ENCODE assay signal across 22 cellular contexts in the genomic region with DNA sequence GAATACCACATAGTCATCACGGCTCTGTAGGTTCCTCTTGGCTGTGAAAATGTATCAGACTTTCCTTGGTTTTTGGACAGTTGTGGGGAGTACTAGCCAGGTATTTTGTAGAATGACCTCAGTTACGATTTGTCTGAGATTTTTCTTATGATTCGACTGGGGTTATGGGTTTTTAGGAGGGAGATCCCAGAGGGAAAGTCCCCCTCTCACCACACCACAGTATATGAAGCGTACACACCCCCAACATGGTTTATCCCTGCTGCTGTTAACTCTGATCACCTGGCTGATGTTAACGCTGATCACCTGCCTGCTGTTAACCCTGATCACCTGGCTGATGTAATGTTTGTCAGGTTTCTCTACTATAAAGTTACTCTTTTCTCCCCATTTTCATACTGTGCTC.
A peak's percentile ranks its signal among the peaks of the same experiment; 100 is the strongest.
DNase-seq lines count a peak whose midpoint lies in the region; ATAC-seq, FAIRE-seq and TF ChIP-seq lines count a peak whose summit lies in the region.
"Had no signal": no experiment of that assay in that cellular context is flagged by ENCODE, and none has a peak within 500 bp of the region (broad histone marks: within the 10 kb centered on the region; RNA-seq: fewer than 3 reads in every experiment).

No MANE protein-coding gene starts in this region.

- SMC1A ChIA-PET in GM12878 (lab: Charles Lee; ENCODE audit: uncharacterized antibody, unreplicated experiment) = no interaction called here

- POLR2A ChIA-PET in GM12878 (lab: Charles Lee) = no interaction called here

- H2AFZ ChIP-seq in GM12878 (ENCODE audit: control insufficient read depth, low read depth, low read length) = no peak overlapping the region
- H2AFZ ChIP-seq: neural progenitor cell had no signal

- H3K9me3 Mint-ChIP-seq in activated naive CD8-positive, alpha-beta T cell treated with anti-CD3 and anti-CD28 coated beads, Interleukin-2, amount 50 U/mL, for 24 hours = no peaks in the 10 kb centered on the region
- H3K9me3 Mint-ChIP-seq in activated naive CD8-positive, alpha-beta T cell treated with anti-CD3 and anti-CD28 coated beads for 36 hours = no peaks in the 10 kb centered on the region
- H3K9me3 Mint-ChIP-seq: CD4-positive, CD25-positive, alpha-beta regulatory T cell; endodermal cell; neural progenitor cell; T-helper 2 cell treated with Interferon-gamma antibody and Interleukin-4, amounts not matched to agents 5 μg/mL and 100 μg/mL, for 36 hours had no signal

- H3K27ac ChIP-seq in GM12878 (ENCODE audit: control insufficient read depth, insufficient read depth) = no peak overlapping the region
- H3K27ac ChIP-seq in upper lobe of right lung = peak overlapping the region; percentile 24
- no peak overlapping the region for H3K27ac ChIP-seq in sigmoid colon
- H3K27ac ChIP-seq: neural progenitor cell, uterus had no signal

- no peak overlapping the region for H3K4me3 Mint-ChIP-seq in activated naive CD8-positive, alpha-beta T cell treated with anti-CD3 and anti-CD28 coated beads, Interleukin-2, amount 50 U/mL, for 24 hours
- no peak overlapping the region for H3K4me3 Mint-ChIP-seq in activated naive CD8-positive, alpha-beta T cell treated with anti-CD3 and anti-CD28 coated beads for 36 hours
- H3K4me3 Mint-ChIP-seq: activated CD8-positive, alpha-beta memory T cell treated with anti-CD3 and anti-CD28 coated beads, Interleukin-2, amount 10 ng/mL, durations not matched to agents 7 days and 5 days; CD4-positive, CD25-positive, alpha-beta regulatory T cell; endodermal cell; neural progenitor cell; T-helper 2 cell treated with Interferon-gamma antibody and Interleukin-4, amounts not matched to agents 5 μg/mL and 100 μg/mL, for 36 hours had no signal

- H3K79me2 ChIP-seq in GM12878 (ENCODE audit: control insufficient read depth, insufficient read depth, low read length) = no peaks in the 10 kb centered on the region

- 8% methylated on average over 5 of the region's 5 CpGs for WGBS in GM12878 (ENCODE audit: insufficient coverage, insufficient replicate concordance, low lambda C conversion rate, missing lambda C conversion rate)
- 68 to 74% methylated on average over 5 of the region's 5 CpGs for WGBS in sigmoid colon, 2 donors
- 67 to 72% methylated on average over 5 of the region's 5 CpGs for WGBS in lower leg skin, 2 donors

- FAIRE-seq in GM12878 (lab: Jason Lieb, UNC) = no peak
- FAIRE-seq: islet of Langerhans, K562 had no signal

- H3K4me3 ChIP-seq in GM12878 (no peak overlapping the region), upper lobe of right lung (no peak overlapping the region), sigmoid colon (no peak overlapping the region), lower leg skin (ENCODE audit: low read depth, poor library complexity, severe bottlenecking) (no peak overlapping the region)
- H3K4me3 ChIP-seq: K562, neural progenitor cell, uterus had no signal

- peak; percentile 69 for ATAC-seq in activated naive CD8-positive, alpha-beta T cell treated with anti-CD3 and anti-CD28 coated beads, Interleukin-2, amount 50 U/mL, for 24 hours
- ATAC-seq in HG02678 (IDR thresholded peaks at IDR 0.05; ENCODE audit: unreplicated experiment) (peak; percentile 73), GM12878 (peak; percentile 82), upper lobe of right lung (no peak)
- ATAC-seq: activated CD4-positive, CD25-positive, alpha-beta regulatory T cell treated with anti-CD3 and anti-CD28 coated beads, Interleukin-2, amount 50 U/mL, for 24 hours; activated CD8-positive, alpha-beta memory T cell treated with anti-CD3 and anti-CD28 coated beads, Interleukin-2, amount 10 ng/mL, durations not matched to agents 7 days and 5 days; K562 had no signal

- H3K36me3 Mint-ChIP-seq in activated naive CD8-positive, alpha-beta T cell treated with anti-CD3 and anti-CD28 coated beads, Interleukin-2, amount 50 U/mL, for 24 hours (ENCODE audit: low read depth) = no peaks in the 10 kb centered on the region
- no peaks in the 10 kb centered on the region for H3K36me3 Mint-ChIP-seq in activated naive CD8-positive, alpha-beta T cell treated with anti-CD3 and anti-CD28 coated beads for 36 hours
- H3K36me3 Mint-ChIP-seq: activated CD8-positive, alpha-beta memory T cell treated with anti-CD3 and anti-CD28 coated beads, Interleukin-2, amount 10 ng/mL, durations not matched to agents 7 days and 5 days; neural progenitor cell had no signal

- H3K4me1 ChIP-seq in GM12878 (ENCODE audit: control insufficient read depth, insufficient read depth, low read length) (peaks cover 6% of the 10 kb centered on the region; the same call in 1 of the 2 replicates), upper lobe of right lung (peaks cover 8% of the 10 kb centered on the region), sigmoid colon (no peaks in the 10 kb centered on the region)
- H3K4me1 ChIP-seq: uterus had no signal

- no peak for TF ChIP-seq RAD21 in GM12878 (IDR thresholded peaks at IDR 0.05; ENCODE audit: insufficient read depth, low read depth, low read length)

- CTCF ChIA-PET in GM12878 (lab: Yijun Ruan, JAX) = interaction anchor here (2.0 kb wide), 1 partner anchor 10 kb away, joined by 8 read pairs; no protein-coding TSS in a partner anchor

- no peaks in the 10 kb centered on the region for H4K20me1 ChIP-seq in GM12878 (ENCODE audit: control insufficient read depth, insufficient read depth)

- no TSS peak for BruUV-seq in GM12878 (replicated peaks; lab: Mats Ljungman, UMichigan)

- H3K27me3 ChIP-seq in GM12878 (replicated peaks in 1 of 2; ENCODE audit: control insufficient read depth in 2 of 2, insufficient read depth in 2 of 2, low read length in 1 of 2) = no peaks in the 10 kb centered on the region; a peak in 1 of 4 replicates
- no peaks in the 10 kb centered on the region for H3K27me3 ChIP-seq in upper lobe of right lung
- no peaks in the 10 kb centered on the region for H3K27me3 ChIP-seq in sigmoid colon
- H3K27me3 ChIP-seq: neural progenitor cell, uterus had no signal

- H3K4me1 Mint-ChIP-seq in activated naive CD8-positive, alpha-beta T cell treated with anti-CD3 and anti-CD28 coated beads, Interleukin-2, amount 50 U/mL, for 24 hours = peaks cover 20% of the 10 kb centered on the region
- H3K4me1 Mint-ChIP-seq in activated naive CD8-positive, alpha-beta T cell treated with anti-CD3 and anti-CD28 coated beads for 36 hours = peaks cover 11% of the 10 kb centered on the region
- H3K4me1 Mint-ChIP-seq: activated CD8-positive, alpha-beta memory T cell treated with anti-CD3 and anti-CD28 coated beads, Interleukin-2, amount 10 ng/mL, durations not matched to agents 7 days and 5 days; CD4-positive, CD25-positive, alpha-beta regulatory T cell; neural progenitor cell had no signal

- DNase-seq in activated naive CD8-positive, alpha-beta T cell treated with anti-CD3 and anti-CD28 coated beads, Interleukin-2, amount 50 U/mL, for 24 hours = no peak
- DNase-seq in activated naive CD8-positive, alpha-beta T cell treated with anti-CD3 and anti-CD28 coated beads for 36 hours = no peak
- DNase-seq in GM12878 (ENCODE audit: low read depth, low spot score) (no peak), upper lobe of right lung (no peak), sigmoid colon (no peak), lower leg skin (ENCODE audit: low spot score in 2 of 2) (no peak)
- DNase-seq in stimulated activated CD4-positive, alpha-beta T cell treated with anti-CD3 and anti-CD28 coated beads, Interleukin-2, amount 100 ng/mL, for 48 hours = no peak
- DNase-seq: activated CD8-positive, alpha-beta memory T cell treated with anti-CD3 and anti-CD28 coated beads, Interleukin-2, amount 10 ng/mL, durations not matched to agents 7 days and 5 days; activated gamma-delta T cell treated with Interleukin-2 at 50 U/mL for 16 hours; aorta; CD4-positive, CD25-positive, alpha-beta regulatory T cell; DMS79; endodermal cell; NCI-H510A treated with DMSO at 0.1 percent for 48 hours; Right ventricle myocardium superior; uterus had no signal

- no peak overlapping the region; the same call in 1 of the 2 replicates for H3K4me2 ChIP-seq in GM12878 (ENCODE audit: control insufficient read depth, insufficient read depth)
- H3K4me2 ChIP-seq: neural progenitor cell had no signal

- no peaks in the 10 kb centered on the region for H3K9me3 ChIP-seq in GM12878 (replicated peaks; ENCODE audit: control insufficient read depth, insufficient read depth, low read length)
- no peaks in the 10 kb centered on the region for H3K9me3 ChIP-seq in upper lobe of right lung
- no peaks in the 10 kb centered on the region for H3K9me3 ChIP-seq in sigmoid colon
- H3K9me3 ChIP-seq: uterus had no signal

- intact Hi-C loops in GM12878 (cut with micrococcal nuclease; ENCODE audit: unreplicated experiment) (loop anchor here (10.0 kb wide), 1 partner anchor 175 kb away; no protein-coding TSS in a partner anchor), upper lobe of right lung (cut with DNase I) (no loop called here), sigmoid colon (cut with DNase I) (no loop called here), lower leg skin (cut with DNase I; ENCODE audit: low total_unique reads) (no loop called here)

- in situ Hi-C loops in GM12878 (cut with MboI) = no loop called here

- H3K36me3 ChIP-seq in GM12878 (ENCODE audit: control insufficient read depth in 2 of 2, insufficient read depth in 2 of 2, low read length in 1 of 2) (no peaks in the 10 kb centered on the region), upper lobe of right lung (no peaks in the 10 kb centered on the region), sigmoid colon (no peaks in the 10 kb centered on the region)
- H3K36me3 ChIP-seq: neural progenitor cell, uterus had no signal

- TF ChIP-seq EP300 in GM12878 (IDR thresholded peaks at IDR 0.05; ENCODE audit: borderline replicate concordance in 1 of 2, control insufficient read depth in 1 of 2, low read depth in 2 of 2, low read length in 2 of 2) (no peak), sigmoid colon (IDR thresholded peaks at IDR 0.05) (no peak)

- no peak overlapping the region for H3K9ac ChIP-seq in GM12878 (ENCODE audit: control insufficient read depth, insufficient read depth, low read length)
- H3K9ac ChIP-seq: neural progenitor cell had no signal

- no peaks in the 10 kb centered on the region for H3K27me3 Mint-ChIP-seq in activated naive CD8-positive, alpha-beta T cell treated with anti-CD3 and anti-CD28 coated beads, Interleukin-2, amount 50 U/mL, for 24 hours
- H3K27me3 Mint-ChIP-seq in activated naive CD8-positive, alpha-beta T cell treated with anti-CD3 and anti-CD28 coated beads for 36 hours = no peaks in the 10 kb centered on the region
- H3K27me3 Mint-ChIP-seq: activated CD8-positive, alpha-beta memory T cell treated with anti-CD3 and anti-CD28 coated beads, Interleukin-2, amount 10 ng/mL, durations not matched to agents 7 days and 5 days; CD4-positive, CD25-positive, alpha-beta regulatory T cell had no signal

- RAD21 ChIA-PET in GM12878 (lab: Charles Lee; ENCODE audit: unreplicated experiment) = no interaction called here

- TF ChIP-seq CTCF in GM12878 (IDR thresholded peaks at IDR 0.05 in 2 of 3, conservative IDR thresholded peaks at IDR 0.05 in 1 of 3; ENCODE audit: control insufficient read depth in 2 of 3, extremely low read depth in 1 of 3, insufficient read depth in 1 of 3, low read depth in 3 of 3, low read length in 3 of 3) = no peak
- TF ChIP-seq CTCF in upper lobe of right lung (IDR thresholded peaks at IDR 0.05) = no peak
- TF ChIP-seq CTCF in sigmoid colon (IDR thresholded peaks at IDR 0.05) = no peak
- no peak for TF ChIP-seq CTCF in lower leg skin (IDR thresholded peaks at IDR 0.05)

- TF ChIP-seq POLR2A in GM12878 (IDR thresholded peaks at IDR 0.05; ENCODE audit: low read depth, low read length) = no peak
- no peak for TF ChIP-seq POLR2A in sigmoid colon (IDR thresholded peaks at IDR 0.05)
- no peak for TF ChIP-seq POLR2A in lower leg skin (IDR thresholded peaks at IDR 0.05)

- peak overlapping the region; percentile 13 for H3K27ac Mint-ChIP-seq in activated naive CD8-positive, alpha-beta T cell treated with anti-CD3 and anti-CD28 coated beads, Interleukin-2, amount 50 U/mL, for 24 hours
- H3K27ac Mint-ChIP-seq in activated naive CD8-positive, alpha-beta T cell treated with anti-CD3 and anti-CD28 coated beads for 36 hours = no peak overlapping the region
- H3K27ac Mint-ChIP-seq: activated CD8-positive, alpha-beta memory T cell treated with anti-CD3 and anti-CD28 coated beads, Interleukin-2, amount 10 ng/mL, durations not matched to agents 7 days and 5 days; CD4-positive, CD25-positive, alpha-beta regulatory T cell; endodermal cell; neural progenitor cell; T-helper 2 cell treated with Interferon-gamma antibody and Interleukin-4, amounts not matched to agents 5 μg/mL and 100 μg/mL, for 36 hours had no signal
